ENCODE assay signal across 9 cellular contexts in the genomic region with DNA sequence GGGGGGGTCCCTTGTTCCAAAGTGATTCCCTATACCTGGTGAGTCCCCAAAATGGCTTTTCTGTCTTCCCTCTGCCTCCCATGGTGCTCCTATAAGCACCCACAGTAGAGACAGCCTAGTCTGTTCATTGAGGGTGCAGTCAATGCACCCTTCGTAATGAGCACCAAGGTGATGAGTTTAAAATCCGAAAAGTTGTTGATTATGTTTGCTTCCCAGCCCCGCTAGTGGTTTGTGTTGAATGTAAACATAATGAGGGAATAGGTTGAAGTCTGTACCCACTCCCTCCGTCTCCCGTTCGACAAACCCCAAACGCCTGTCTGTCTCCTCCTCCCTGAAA. TPM values are rescaled to one million over a fixed set of nuclear protein-coding genes. Genes with fewer than 3 reads are reported as not detected.
DNase-seq lines count a peak whose midpoint lies in the region; ATAC-seq and TF ChIP-seq lines count a peak whose summit lies in the region.
"Had no signal": no experiment of that assay in that cellular context is flagged by ENCODE, and none has a peak within 500 bp of the region (broad histone marks: within the 10 kb centered on the region; RNA-seq: fewer than 3 reads in every experiment).

No MANE protein-coding gene starts in this region.

- peaks cover 0 to 3% of the 10 kb centered on the region in 2 donors for H3K27me3 Mint-ChIP-seq in CD4-positive, alpha-beta memory T cell
- peaks cover 22% of the 10 kb centered on the region for H3K27me3 Mint-ChIP-seq in WTC11 (ENCODE audit: low read depth)

- intact Hi-C loops in CD4-positive, alpha-beta memory T cell (cut with micrococcal nuclease), result no loop called here

- CTCF ChIA-PET in CD4-positive, alpha-beta memory T cell (lab: Charles Lee; ENCODE audit: partially characterized antibody), result interaction anchor here (3.3 kb wide), 1 partner anchor 14 kb away, joined by 16 read pairs; no protein-coding TSS in a partner anchor
- CTCF ChIA-PET in WTC11 (lab: Charles Lee), result no interaction called here

- H3K9me3 ChIP-seq in CD4-positive, alpha-beta memory T cell (ENCODE audit: control insufficient read depth in 1 of 2, low read length in 2 of 2), result no peaks in the 10 kb centered on the region
- H3K9me3 ChIP-seq in SK-N-MC (ENCODE audit: low read depth, low read length), result no peaks in the 10 kb centered on the region

- H3K27ac ChIP-seq in CD4-positive, alpha-beta memory T cell (ENCODE audit: low read depth, low read length), result peak overlapping the region; percentile 89
- H3K27ac ChIP-seq in SK-N-MC (no peak overlapping the region), rectal smooth muscle tissue (ENCODE audit: low read depth, low read length) (peak overlapping the region; percentile 98)

- H3K4me3 ChIP-seq in CD4-positive, alpha-beta memory T cell (ENCODE audit: low read length in 2 of 2), result peak overlapping the region; percentile 47 to 79
- H3K4me3 ChIP-seq in SK-N-MC, result peak overlapping the region; percentile 86; the same call in 1 of the 2 replicates
- peak overlapping the region; percentile 80 for H3K4me3 ChIP-seq in fibroblast of villous mesenchyme (ENCODE audit: low read depth, low read length)
- H3K4me3 ChIP-seq in rectal smooth muscle tissue (ENCODE audit: low read length), result peak overlapping the region; percentile 81

- peaks cover 3 to 48% (median 13%) of the 10 kb centered on the region in 4 donors for H3K4me1 Mint-ChIP-seq in CD4-positive, alpha-beta memory T cell
- H3K4me1 Mint-ChIP-seq in WTC11, result peaks cover 6% of the 10 kb centered on the region

- no peak overlapping the region for H3K27ac Mint-ChIP-seq in CD4-positive, alpha-beta memory T cell
- H3K27ac Mint-ChIP-seq in WTC11, result no peak overlapping the region

- H3K4me3 Mint-ChIP-seq in CD4-positive, alpha-beta memory T cell, result no peak overlapping the region
- H3K4me3 Mint-ChIP-seq in WTC11, result no peak overlapping the region

- H3K36me3 Mint-ChIP-seq in CD4-positive, alpha-beta memory T cell, result peaks cover 0 to 9% of the 10 kb centered on the region in 2 donors
- H3K36me3 Mint-ChIP-seq in WTC11, result no peaks in the 10 kb centered on the region

- H3K27me3 ChIP-seq in CD4-positive, alpha-beta memory T cell (ENCODE audit: insufficient read depth, low read length), result no peaks in the 10 kb centered on the region
- H3K27me3 ChIP-seq in rectal smooth muscle tissue (ENCODE audit: control insufficient read depth, insufficient read depth, low read length), result no peaks in the 10 kb centered on the region

- DNase-seq in CD4-positive, alpha-beta memory T cell, result no peak
- DNase-seq in SK-N-MC (ENCODE audit: low read depth, low spot score) (no peak), fibroblast of villous mesenchyme (ENCODE audit: low read depth) (no peak), islet precursor cell (no peak), WTC11 (ENCODE audit: low spot score) (no peak)

- H3K9ac ChIP-seq in SK-N-MC (ENCODE audit: insufficient read length) (no peak overlapping the region), rectal smooth muscle tissue (ENCODE audit: low read length) (peak overlapping the region; percentile 69)

- TF ChIP-seq CTCF in fibroblast of villous mesenchyme (IDR thresholded peaks at IDR 0.05; ENCODE audit: insufficient read depth, low read depth, low read length), result no peak
- no peak for TF ChIP-seq CTCF in WTC11 (IDR thresholded peaks at IDR 0.05)

- ATAC-seq in GM21360 (IDR thresholded peaks at IDR 0.05; ENCODE audit: unreplicated experiment) (no peak), HG03432 (IDR thresholded peaks at IDR 0.05; ENCODE audit: unreplicated experiment) (no peak), WTC11 (no peak)

- H3K9me3 Mint-ChIP-seq in CD4-positive, alpha-beta memory T cell, result peaks cover 0 to 6% (median under 1%) of the 10 kb centered on the region in 8 donors
- no peaks in the 10 kb centered on the region for H3K9me3 Mint-ChIP-seq in WTC11
- H3K9me3 Mint-ChIP-seq: activated T-helper 2 cell treated with anti-CD3 and anti-CD28 coated beads, Interferon-gamma antibody, Interleukin-2, Interleukin-4, amounts not matched to agents 10 μg/mL and 5 μg/mL and 100 μg/mL, durations not matched to agents 14 hours and 24 hours and 36 hours had no signal

- POLR2A ChIA-PET in CD4-positive, alpha-beta memory T cell (lab: Charles Lee; ENCODE audit: partially characterized antibody), result interaction anchor here (1.0 to 1.2 kb wide), 3 partner anchors 11 to 15 kb away, joined by 3 read pairs; no protein-coding TSS in a partner anchor
- POLR2A ChIA-PET in WTC11 (lab: Charles Lee), result no interaction called here

- no peaks in the 10 kb centered on the region for H3K36me3 ChIP-seq in CD4-positive, alpha-beta memory T cell (ENCODE audit: insufficient read depth, low read length)
- no peaks in the 10 kb centered on the region for H3K36me3 ChIP-seq in SK-N-MC (ENCODE audit: insufficient read depth, low read length)
- no peaks in the 10 kb centered on the region for H3K36me3 ChIP-seq in rectal smooth muscle tissue (ENCODE audit: control insufficient read depth, insufficient read depth, low read length)

- H3K4me1 ChIP-seq in CD4-positive, alpha-beta memory T cell (ENCODE audit: insufficient read depth, low read length), result peaks cover 37% of the 10 kb centered on the region
- peaks cover 33% of the 10 kb centered on the region for H3K4me1 ChIP-seq in rectal smooth muscle tissue (ENCODE audit: control insufficient read depth, insufficient read depth, low read length)

TF ChIP-seq in WTC11, 78 proteins besides CTCF, POLR2A, EP300 and RAD21 (continues in another document):
- TF ChIP-seq, protein P1, sequence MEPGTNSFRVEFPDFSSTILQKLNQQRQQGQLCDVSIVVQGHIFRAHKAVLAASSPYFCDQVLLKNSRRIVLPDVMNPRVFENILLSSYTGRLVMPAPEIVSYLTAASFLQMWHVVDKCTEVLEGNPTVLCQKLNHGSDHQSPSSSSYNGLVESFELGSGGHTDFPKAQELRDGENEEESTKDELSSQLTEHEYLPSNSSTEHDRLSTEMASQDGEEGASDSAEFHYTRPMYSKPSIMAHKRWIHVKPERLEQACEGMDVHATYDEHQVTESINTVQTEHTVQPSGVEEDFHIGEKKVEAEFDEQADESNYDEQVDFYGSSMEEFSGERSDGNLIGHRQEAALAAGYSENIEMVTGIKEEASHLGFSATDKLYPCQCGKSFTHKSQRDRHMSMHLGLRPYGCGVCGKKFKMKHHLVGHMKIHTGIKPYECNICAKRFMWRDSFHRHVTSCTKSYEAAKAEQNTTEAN (CRISPR knock-in tag; IDR thresholded peaks at IDR 0.05), result no peak
- no peak for TF ChIP-seq ATF1 (CRISPR knock-in tag; IDR thresholded peaks at IDR 0.05)
- TF ChIP-seq ZNF138 (CRISPR knock-in tag; conservative IDR thresholded peaks at IDR 0.05), result no peak
- TF ChIP-seq, protein P2, sequence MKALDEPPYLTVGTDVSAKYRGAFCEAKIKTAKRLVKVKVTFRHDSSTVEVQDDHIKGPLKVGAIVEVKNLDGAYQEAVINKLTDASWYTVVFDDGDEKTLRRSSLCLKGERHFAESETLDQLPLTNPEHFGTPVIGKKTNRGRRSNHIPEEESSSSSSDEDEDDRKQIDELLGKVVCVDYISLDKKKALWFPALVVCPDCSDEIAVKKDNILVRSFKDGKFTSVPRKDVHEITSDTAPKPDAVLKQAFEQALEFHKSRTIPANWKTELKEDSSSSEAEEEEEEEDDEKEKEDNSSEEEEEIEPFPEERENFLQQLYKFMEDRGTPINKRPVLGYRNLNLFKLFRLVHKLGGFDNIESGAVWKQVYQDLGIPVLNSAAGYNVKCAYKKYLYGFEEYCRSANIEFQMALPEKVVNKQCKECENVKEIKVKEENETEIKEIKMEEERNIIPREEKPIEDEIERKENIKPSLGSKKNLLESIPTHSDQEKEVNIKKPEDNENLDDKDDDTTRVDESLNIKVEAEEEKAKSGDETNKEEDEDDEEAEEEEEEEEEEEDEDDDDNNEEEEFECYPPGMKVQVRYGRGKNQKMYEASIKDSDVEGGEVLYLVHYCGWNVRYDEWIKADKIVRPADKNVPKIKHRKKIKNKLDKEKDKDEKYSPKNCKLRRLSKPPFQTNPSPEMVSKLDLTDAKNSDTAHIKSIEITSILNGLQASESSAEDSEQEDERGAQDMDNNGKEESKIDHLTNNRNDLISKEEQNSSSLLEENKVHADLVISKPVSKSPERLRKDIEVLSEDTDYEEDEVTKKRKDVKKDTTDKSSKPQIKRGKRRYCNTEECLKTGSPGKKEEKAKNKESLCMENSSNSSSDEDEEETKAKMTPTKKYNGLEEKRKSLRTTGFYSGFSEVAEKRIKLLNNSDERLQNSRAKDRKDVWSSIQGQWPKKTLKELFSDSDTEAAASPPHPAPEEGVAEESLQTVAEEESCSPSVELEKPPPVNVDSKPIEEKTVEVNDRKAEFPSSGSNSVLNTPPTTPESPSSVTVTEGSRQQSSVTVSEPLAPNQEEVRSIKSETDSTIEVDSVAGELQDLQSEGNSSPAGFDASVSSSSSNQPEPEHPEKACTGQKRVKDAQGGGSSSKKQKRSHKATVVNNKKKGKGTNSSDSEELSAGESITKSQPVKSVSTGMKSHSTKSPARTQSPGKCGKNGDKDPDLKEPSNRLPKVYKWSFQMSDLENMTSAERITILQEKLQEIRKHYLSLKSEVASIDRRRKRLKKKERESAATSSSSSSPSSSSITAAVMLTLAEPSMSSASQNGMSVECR (CRISPR knock-in tag; IDR thresholded peaks at IDR 0.05; ENCODE audit: borderline replicate concordance), result no peak
- TF ChIP-seq ZNF263 (CRISPR knock-in tag; IDR thresholded peaks at IDR 0.05; ENCODE audit: low read depth), result no peak
- TF ChIP-seq, protein P3, sequence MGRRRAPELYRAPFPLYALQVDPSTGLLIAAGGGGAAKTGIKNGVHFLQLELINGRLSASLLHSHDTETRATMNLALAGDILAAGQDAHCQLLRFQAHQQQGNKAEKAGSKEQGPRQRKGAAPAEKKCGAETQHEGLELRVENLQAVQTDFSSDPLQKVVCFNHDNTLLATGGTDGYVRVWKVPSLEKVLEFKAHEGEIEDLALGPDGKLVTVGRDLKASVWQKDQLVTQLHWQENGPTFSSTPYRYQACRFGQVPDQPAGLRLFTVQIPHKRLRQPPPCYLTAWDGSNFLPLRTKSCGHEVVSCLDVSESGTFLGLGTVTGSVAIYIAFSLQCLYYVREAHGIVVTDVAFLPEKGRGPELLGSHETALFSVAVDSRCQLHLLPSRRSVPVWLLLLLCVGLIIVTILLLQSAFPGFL (CRISPR knock-in tag; IDR thresholded peaks at IDR 0.05; ENCODE audit: borderline replicate concordance), result no peak
- TF ChIP-seq, protein P4, sequence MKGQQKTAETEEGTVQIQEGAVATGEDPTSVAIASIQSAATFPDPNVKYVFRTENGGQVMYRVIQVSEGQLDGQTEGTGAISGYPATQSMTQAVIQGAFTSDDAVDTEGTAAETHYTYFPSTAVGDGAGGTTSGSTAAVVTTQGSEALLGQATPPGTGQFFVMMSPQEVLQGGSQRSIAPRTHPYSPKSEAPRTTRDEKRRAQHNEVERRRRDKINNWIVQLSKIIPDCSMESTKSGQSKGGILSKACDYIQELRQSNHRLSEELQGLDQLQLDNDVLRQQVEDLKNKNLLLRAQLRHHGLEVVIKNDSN (CRISPR knock-in tag; IDR thresholded peaks at IDR 0.05), result no peak
- TF ChIP-seq PRRX2 (CRISPR knock-in tag; IDR thresholded peaks at IDR 0.05), result no peak

RNA-seq across cellular contexts. Expression of a gene that starts 2.3 kb away (rescaled TPM):
- 1 to 10 TPM; 6.6 to 6.7 TPM for total RNA-seq in CD4-positive, alpha-beta memory T cell
- polyA plus RNA-seq in CD4-positive, alpha-beta memory T cell, result 1 to 10 TPM; 4.7 to 5.0 TPM
- total RNA-seq in fibroblast of villous mesenchyme (42.5 and 81.6 TPM in 2 replicates), WTC11 (2021) (3.9 to 4.5 TPM (median 4.0 TPM) in 3 replicates)
